In the genomic region with DNA sequence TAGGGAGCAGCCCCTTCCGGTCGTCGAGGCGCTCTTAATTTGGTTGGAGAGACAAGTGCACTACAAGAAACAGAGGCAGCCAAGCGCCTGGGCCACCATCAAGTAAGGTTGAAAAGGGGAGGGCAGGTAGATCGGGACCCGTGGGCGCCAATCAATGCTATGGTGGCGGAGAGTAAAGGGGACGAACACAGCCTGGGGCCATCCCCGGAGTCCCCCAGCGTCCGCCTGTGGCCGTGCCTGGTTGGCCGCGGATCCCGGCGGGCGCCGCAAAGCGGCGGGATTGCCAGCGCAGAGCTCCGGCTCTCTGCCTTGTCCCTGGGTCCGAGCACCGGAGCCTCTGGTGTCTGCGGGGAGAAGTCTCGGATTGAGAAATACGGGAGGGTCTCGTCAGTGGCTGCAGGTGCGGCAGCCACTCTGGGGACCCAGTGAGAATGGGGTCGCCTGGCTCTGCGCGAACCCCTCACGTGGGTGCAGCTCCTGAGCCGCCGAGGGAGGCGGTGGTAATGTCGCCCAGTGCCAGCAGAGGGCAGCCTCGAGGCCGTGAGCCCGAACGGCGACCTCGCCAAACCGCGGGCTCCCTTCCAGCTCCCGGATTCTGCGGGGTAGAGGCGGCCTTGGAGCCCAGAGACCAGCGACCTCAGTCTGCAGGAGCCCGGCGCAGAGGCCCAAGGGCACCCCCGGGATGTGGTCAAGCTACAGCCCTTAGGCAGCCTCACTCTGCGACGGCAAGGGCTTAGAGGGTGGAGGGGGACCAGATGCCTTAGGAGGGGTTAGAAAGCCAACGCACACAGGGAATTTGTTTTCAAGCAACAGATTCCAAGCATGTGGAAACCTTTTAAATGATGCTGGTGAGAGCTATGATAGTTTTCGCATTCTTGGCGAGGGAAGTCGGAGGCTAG, we compare ENCODE assay signal across 7 cellular contexts. TPM values are rescaled to one million over a fixed set of nuclear protein-coding genes. Genes with fewer than 3 reads are reported as not detected.
DNase-seq lines count a peak whose midpoint lies in the region; TF ChIP-seq lines count a peak whose summit lies in the region.

No MANE protein-coding gene starts in this region.

- peaks cover 19% of the 10 kb centered on the region for H3K4me1 ChIP-seq in ectodermal cell (ENCODE audit: control insufficient read depth, insufficient read depth, low read length)

- H3K27ac ChIP-seq in ectodermal cell (ENCODE audit: insufficient read depth, low read depth, low read length, poor library complexity, severe bottlenecking): no peak overlapping the region

- peak overlapping the region; percentile 44 for H3K4me3 ChIP-seq in ectodermal cell (ENCODE audit: insufficient read depth, low read depth, low read length)

- peak; percentile 92 for TF ChIP-seq CTCF in GM10248 (IDR thresholded peaks at IDR 0.05; ENCODE audit: control extremely low read depth, extremely low read depth, low read depth, missing control alignments)

- H3K27me3 ChIP-seq in ectodermal cell (ENCODE audit: control insufficient read depth, insufficient read depth, low read length, poor library complexity, severe bottlenecking): peaks cover 81% of the 10 kb centered on the region

- DNase-seq in GM10248 (ENCODE audit: extremely low spot score) (peak; percentile 87), HEK293T (ENCODE audit: extremely low spot score) (peak; percentile 87), NCI-H2171 treated with DMSO at 0.1 percent for 48 hours (lab: John Stamatoyannopoulos, UW) (peak; percentile 65), medulla oblongata (ENCODE audit: extremely low spot score) (peak; percentile 57)
- DNase-seq in activated CD4-positive, alpha-beta T cell treated with anti-CD3 and anti-CD28 coated beads, Interleukin-2, amount 50 U/mL, for 4 hours: peak; percentile 62 to 69
- peak; percentile 32 for DNase-seq in stimulated activated CD8-positive, alpha-beta memory T cell treated with anti-CD3 and anti-CD28 coated beads, Interleukin-12 subunit alpha, Interleukin-12 subunit beta, amount 100 ng/mL, for 24 hours (ENCODE audit: extremely low read depth)

- no peaks in the 10 kb centered on the region for H3K36me3 ChIP-seq in ectodermal cell (ENCODE audit: control insufficient read depth, insufficient read depth, low read length)

- no peaks in the 10 kb centered on the region for H3K9me3 ChIP-seq in ectodermal cell (ENCODE audit: control insufficient read depth, low read length)

- CTCF ChIA-PET in GM10248 (lab: Yijun Ruan, JAX) (interaction anchor here (0.5 to 7.7 kb wide), 44 partner anchors 9 to 908 kb away, joined by 3 to 178 read pairs (median 4); a partner anchor contains a TSS), HEK293T (lab: Yijun Ruan, JAX) (interaction anchor here (0.6 to 1.8 kb wide), 25 partner anchors 9 to 583 kb away, joined by 3 to 12 read pairs (median 4); a partner anchor contains a TSS)

- POLR2A ChIA-PET in GM10248 (lab: Yijun Ruan, JAX) (interaction anchor here (0.6 kb wide), 2 partner anchors 384 to 809 kb away, joined by 5 to 7 read pairs; no protein-coding TSS in a partner anchor), HEK293T (lab: Yijun Ruan, JAX) (interaction anchor here (0.6 to 1.5 kb wide), 16 partner anchors 9 to 762 kb away, joined by 3 to 7 read pairs (median 3); a partner anchor contains a TSS)

- 1% methylated on average over 60 of the region's 60 CpGs for WGBS in ectodermal cell, 2 experiments

TF ChIP-seq in HEK293T, 16 proteins besides CTCF, POLR2A, EP300 and RAD21:
- TF ChIP-seq FOXM1 (IDR thresholded peaks at IDR 0.05; ENCODE audit: borderline replicate concordance) (no peak), L3MBTL2 (conservative IDR thresholded peaks at IDR 0.05) (peak; percentile 80)

RNA-seq across cellular contexts. Expression of a gene that starts 10.8 kb away (rescaled TPM):
- polyA plus RNA-seq in ectodermal cell (2013, experiment 1 of 4): not detected
- polyA plus RNA-seq in ectodermal cell (2013, experiment 2 of 4): 0.11 TPM
- polyA plus RNA-seq in ectodermal cell (2013, experiment 3 of 4): not detected
- not detected for polyA plus RNA-seq in ectodermal cell (2013, experiment 4 of 4)

RNA-seq across cellular contexts. Expression of a gene that starts 10.9 kb away (rescaled TPM):
- polyA plus RNA-seq in ectodermal cell (2013, experiment 1 of 4): not detected
- not detected for polyA plus RNA-seq in ectodermal cell (2013, experiment 2 of 4)
- not detected for polyA plus RNA-seq in ectodermal cell (2013, experiment 3 of 4)
- not detected for polyA plus RNA-seq in ectodermal cell (2013, experiment 4 of 4)

Comparison
In these comparisons a context has a peak if more than half of its experiments do, and no peak if none do; other contexts are left out.
1. DNase-seq: peak in every context shown above with its lines; median percentile 87 in GM10248; 87 in HEK293T; 66 in activated CD4-positive, alpha-beta T cell treated with anti-CD3 and anti-CD28 coated beads, Interleukin-2, amount 50 U/mL, for 4 hours; 65 in NCI-H2171 treated with DMSO at 0.1 percent for 48 hours; 57 in medulla oblongata; 32 in stimulated activated CD8-positive, alpha-beta memory T cell treated with anti-CD3 and anti-CD28 coated beads, Interleukin-12 subunit alpha, Interleukin-12 subunit beta, amount 100 ng/mL, for 24 hours.